ENCODE assay signal across 8 cellular contexts in the genomic region with DNA sequence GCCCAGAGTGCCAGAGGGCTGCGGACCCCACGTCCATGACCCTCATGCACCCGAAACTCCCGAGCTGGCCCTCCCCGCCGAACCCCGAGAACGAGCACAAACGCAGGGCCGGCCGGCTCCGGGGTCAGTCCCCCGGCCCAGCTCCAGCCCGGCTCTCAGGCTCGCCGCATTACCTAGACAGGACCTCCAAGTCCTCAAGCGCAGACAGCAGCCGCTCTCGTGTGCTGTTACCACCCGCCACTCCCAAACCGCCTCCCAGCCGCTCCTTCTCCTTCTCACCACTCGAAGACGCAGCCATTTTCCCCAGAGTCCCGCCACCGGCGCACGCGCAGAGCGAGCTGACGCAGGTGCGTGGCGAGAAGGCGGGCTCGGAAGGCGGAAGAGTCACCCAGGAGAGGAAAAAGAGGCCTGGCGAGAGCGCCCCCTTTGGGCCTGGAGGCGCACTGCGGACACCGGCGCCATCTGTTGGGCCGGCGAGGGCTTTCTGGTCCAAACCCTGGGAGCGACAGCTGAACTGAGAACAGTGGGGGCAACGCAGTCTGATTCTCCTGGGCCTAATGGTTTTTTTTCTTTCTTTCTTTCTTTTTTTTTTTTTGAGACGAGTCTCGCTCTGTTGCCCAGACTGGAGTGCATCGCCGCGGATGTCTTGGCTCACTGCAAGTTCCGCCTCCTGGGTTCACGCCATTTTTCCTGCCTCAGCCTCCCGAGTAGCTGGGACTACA. TPM values are rescaled to one million over a fixed set of nuclear protein-coding genes. Genes with fewer than 3 reads are reported as not detected.
A peak's percentile ranks its signal among the peaks of the same experiment; 100 is the strongest.
DNase-seq lines count a peak whose midpoint lies in the region; ATAC-seq, FAIRE-seq and TF ChIP-seq lines count a peak whose summit lies in the region.

A gene with protein sequence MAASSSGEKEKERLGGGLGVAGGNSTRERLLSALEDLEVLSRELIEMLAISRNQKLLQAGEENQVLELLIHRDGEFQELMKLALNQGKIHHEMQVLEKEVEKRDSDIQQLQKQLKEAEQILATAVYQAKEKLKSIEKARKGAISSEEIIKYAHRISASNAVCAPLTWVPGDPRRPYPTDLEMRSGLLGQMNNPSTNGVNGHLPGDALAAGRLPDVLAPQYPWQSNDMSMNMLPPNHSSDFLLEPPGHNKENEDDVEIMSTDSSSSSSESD (minus strand): TSS at position 324 of the 722 bp plus-strand sequence. CDS start 26 bp downstream, at position 298.

- CTCF ChIA-PET in endothelial cell of umbilical vein (lab: Charles Lee): interaction anchor here (0.5 to 1.4 kb wide), 20 partner anchors 9 to 1095 kb away, joined by 3 to 13 read pairs (median 4); a partner anchor contains a TSS

- DNase-seq in DMS114 treated with DMSO at 0.1 percent for 48 hours (lab: John Stamatoyannopoulos, UW; ENCODE audit: unreplicated experiment): peak; percentile 76
- peak; percentile 84 for DNase-seq in HuH-7 (ENCODE audit: low spot score)
- DNase-seq in activated CD8-positive, alpha-beta memory T cell treated with anti-CD3 and anti-CD28 coated beads, Interleukin-2, amount 50 U/mL, for 48 hours: peak; percentile 100
- peak; percentile 95 for DNase-seq in endothelial cell of umbilical vein (ENCODE audit: low read depth, low spot score)
- peak; percentile 97 for DNase-seq in midbrain (lab: John Stamatoyannopoulos, UW)
- peak; percentile 94 to 96 for DNase-seq in stimulated activated CD8-positive, alpha-beta memory T cell treated with anti-CD3 and anti-CD28 coated beads, Interleukin-2, amount 100 ng/mL, for 1 hour (ENCODE audit: low read depth in 2 of 2)

- TF ChIP-seq POLR2A in endothelial cell of umbilical vein (IDR thresholded peaks at IDR 0.05; ENCODE audit: low read depth, low read length): peak; percentile 91

- intact Hi-C loops in endothelial cell of umbilical vein (cut with micrococcal nuclease): loop anchor here (1.0 kb wide), 4 partner anchors 15 to 208 kb away; a partner anchor contains a TSS

- BruUV-seq in endothelial cell of umbilical vein (replicated peaks; lab: Mats Ljungman, UMichigan): no TSS peak

- H3K4me2 ChIP-seq in OCI-LY1 (ENCODE audit: low read length): peak within 1 kb of the TSS; percentile 96
- peak within 1 kb of the TSS; percentile 97 for H3K4me2 ChIP-seq in endothelial cell of umbilical vein (ENCODE audit: insufficient read depth, low read length)

- ATAC-seq in GM21515 (IDR thresholded peaks at IDR 0.05; ENCODE audit: unreplicated experiment): peak; percentile 92

- POLR2A ChIA-PET in endothelial cell of umbilical vein (lab: Charles Lee): interaction anchor here (0.5 to 1.2 kb wide), 3 partner anchors 61 to 267 kb away, joined by 3 to 8 read pairs (median 4); no protein-coding TSS in a partner anchor

- dilution Hi-C loops in endothelial cell of umbilical vein (cut with MboI; ENCODE audit: extremely low pct_ligation_motif_present, low sequenced_read_pairs): no loop called here

- no peaks in the 10 kb centered on the region for H3K9me3 ChIP-seq in OCI-LY1 (ENCODE audit: low read length)
- no peaks in the 10 kb centered on the region for H3K9me3 ChIP-seq in endothelial cell of umbilical vein (replicated peaks; ENCODE audit: control insufficient read depth, insufficient read depth, low read length)

- peak; percentile 99 for FAIRE-seq in endothelial cell of umbilical vein (lab: Jason Lieb, UNC)

- peak within 1 kb of the TSS; percentile 96 for H3K9ac ChIP-seq in OCI-LY1 (ENCODE audit: low read length)
- H3K9ac ChIP-seq in endothelial cell of umbilical vein (replicated peaks; ENCODE audit: extremely low read depth, insufficient read depth, low read length): peak within 1 kb of the TSS; percentile 92

- H3K4me1 ChIP-seq in OCI-LY1 (ENCODE audit: insufficient read depth, low read length, severe bottlenecking) (peaks cover 20% of the 10 kb centered on the region), endothelial cell of umbilical vein (ENCODE audit: control insufficient read depth, extremely low read depth, insufficient read depth, low read length) (peaks cover 10% of the 10 kb centered on the region)

- H3K79me2 ChIP-seq in OCI-LY1 (ENCODE audit: insufficient read depth, low read length): peaks cover 49% of the 10 kb centered on the region
- H3K79me2 ChIP-seq in endothelial cell of umbilical vein (ENCODE audit: control insufficient read depth, insufficient read depth, low read length): peaks cover 48% of the 10 kb centered on the region

- H3F3A ChIP-seq in OCI-LY1 (ENCODE audit: insufficient read depth, low read length): no peaks in the 10 kb centered on the region

- H3K27me3 ChIP-seq in OCI-LY1 (ENCODE audit: insufficient read depth, low read length) (no peaks in the 10 kb centered on the region), endothelial cell of umbilical vein (ENCODE audit: control insufficient read depth in 2 of 2, insufficient read depth in 2 of 2, low read length in 2 of 2) (peaks cover 5% of the 10 kb centered on the region in 2 experiments)

- H2AFZ ChIP-seq in OCI-LY1 (ENCODE audit: low read length): peak within 1 kb of the TSS; percentile 50; the same call in 1 of the 2 replicates
- H2AFZ ChIP-seq in endothelial cell of umbilical vein (ENCODE audit: low read depth, low read length): peak within 1 kb of the TSS; percentile 62

- H3K4me3 ChIP-seq in OCI-LY1 (ENCODE audit: low read depth, low read length, poor library complexity, severe bottlenecking): peak within 1 kb of the TSS; percentile 96
- H3K4me3 ChIP-seq in endothelial cell of umbilical vein (replicated peaks in 1 of 3; ENCODE audit: insufficient read depth in 1 of 3, low read depth in 1 of 3, low read length in 3 of 3): peak within 1 kb of the TSS; percentile 84 to 95 (median 86)

- TF ChIP-seq CTCF in OCI-LY1 (IDR thresholded peaks at IDR 0.05; ENCODE audit: low read length) (peak; percentile 97), endothelial cell of umbilical vein (IDR thresholded peaks at IDR 0.05; ENCODE audit: extremely low read depth in 1 of 2, insufficient read depth in 1 of 2, low read depth in 1 of 2, low read length in 2 of 2) (peak; percentile 100)

- H3K9me2 ChIP-seq in OCI-LY1 (ENCODE audit: low read depth, low read length): no peaks in the 10 kb centered on the region

- no peaks in the 10 kb centered on the region for H4K20me1 ChIP-seq in OCI-LY1 (ENCODE audit: insufficient read depth, low read length)
- peaks cover 7% of the 10 kb centered on the region for H4K20me1 ChIP-seq in endothelial cell of umbilical vein (replicated peaks; ENCODE audit: control insufficient read depth, extremely low read depth, insufficient read depth, low read length)

- H3K27ac ChIP-seq in OCI-LY1 (ENCODE audit: low read depth, low read length, poor library complexity, severe bottlenecking) (peak within 1 kb of the TSS; percentile 14), endothelial cell of umbilical vein (ENCODE audit: insufficient read depth, low read depth, low read length) (peak within 1 kb of the TSS; percentile 60)

- H3K9me1 ChIP-seq in endothelial cell of umbilical vein (replicated peaks; ENCODE audit: control insufficient read depth, extremely low read depth, insufficient read depth, low read length): no peaks in the 10 kb centered on the region

- no peaks in the 10 kb centered on the region; the same call in none of the 2 replicates for H3K36me3 ChIP-seq in OCI-LY1 (ENCODE audit: insufficient read depth, low read length)
- H3K36me3 ChIP-seq in endothelial cell of umbilical vein (ENCODE audit: control insufficient read depth in 2 of 2, extremely low read depth in 1 of 2, insufficient read depth in 2 of 2, low read length in 2 of 2): no peaks in the 10 kb centered on the region

TF ChIP-seq in endothelial cell of umbilical vein, 7 proteins besides CTCF, POLR2A, EP300 and RAD21:
- TF ChIP-seq, protein P1, sequence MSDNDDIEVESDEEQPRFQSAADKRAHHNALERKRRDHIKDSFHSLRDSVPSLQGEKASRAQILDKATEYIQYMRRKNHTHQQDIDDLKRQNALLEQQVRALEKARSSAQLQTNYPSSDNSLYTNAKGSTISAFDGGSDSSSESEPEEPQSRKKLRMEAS (IDR thresholded peaks at IDR 0.05; ENCODE audit: insufficient read depth, insufficient read length): no peak
- no peak for TF ChIP-seq MYC (IDR thresholded peaks at IDR 0.05; ENCODE audit: low read depth, low read length)
- TF ChIP-seq POLR2AphosphoS5 (IDR thresholded peaks at IDR 0.05; ENCODE audit: insufficient read depth, low read depth, low read length): peak; percentile 88

RNA-seq across cellular contexts. Expression of the gene that starts here (rescaled TPM):
- total RNA-seq in endothelial cell of umbilical vein: 40.1 and 43.3 TPM in 2 replicates
- 20.4 and 21.9 TPM in 2 replicates for polyA plus RNA-seq in endothelial cell of umbilical vein
- polyA plus RNA-seq in endothelial cell of umbilical vein (2011; cell fraction: cytosol; rRNA removed): 38.8 and 40.0 TPM in 2 replicates
- polyA plus RNA-seq in endothelial cell of umbilical vein (2011; cell fraction: nucleus; rRNA removed): 22.9 and 27.3 TPM in 2 replicates
- polyA plus RNA-seq in endothelial cell of umbilical vein (2012): 36.8 and 46.2 TPM in 2 replicates
- 17.1 and 23.0 TPM in 2 replicates for polyA minus RNA-seq in endothelial cell of umbilical vein
- polyA minus RNA-seq in endothelial cell of umbilical vein (2011; cell fraction: cytosol; rRNA and poly(A)+ RNA removed): 10.9 TPM
- polyA minus RNA-seq in endothelial cell of umbilical vein (2011; cell fraction: nucleus; rRNA and poly(A)+ RNA removed): 13.1 and 16.4 TPM in 2 replicates

Comparison
In these comparisons a context has a peak if more than half of its experiments do, and no peak if none do; other contexts are left out.
1. Peak in every context shown above with its lines: DNase-seq, ATAC-seq, H3K4me3 ChIP-seq and H3K27ac ChIP-seq.